In the genomic region with DNA sequence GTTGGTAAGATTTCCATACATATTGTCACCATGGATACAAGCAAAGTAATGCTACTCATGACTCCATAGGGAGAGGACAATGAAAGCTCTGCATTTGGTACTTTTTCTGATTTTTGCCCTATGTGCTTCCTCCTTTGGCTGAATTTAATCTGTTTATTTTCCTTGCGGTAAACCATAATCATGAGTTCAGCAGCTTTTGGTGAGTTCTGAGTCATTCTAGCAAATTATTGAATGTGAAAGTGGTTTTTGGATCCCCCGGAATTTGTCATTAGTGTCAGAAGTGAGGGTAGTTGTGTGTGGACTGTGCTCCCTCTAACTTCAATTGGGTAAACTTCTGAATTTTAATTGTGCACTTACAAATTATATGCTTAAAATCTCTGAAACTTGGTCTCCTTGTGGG, we compare ENCODE assay signal across 23 cellular contexts.
DNase-seq lines count a peak whose midpoint lies in the region; ATAC-seq, FAIRE-seq and TF ChIP-seq lines count a peak whose summit lies in the region.
"Had no signal": no experiment of that assay in that cellular context is flagged by ENCODE, and none has a peak within 500 bp of the region (broad histone marks: within the 10 kb centered on the region; RNA-seq: fewer than 3 reads in every experiment).

No MANE protein-coding gene starts in this region.

- H3K79me2 ChIP-seq in smooth muscle cell (ENCODE audit: low read depth): no peaks in the 10 kb centered on the region
- H3K79me2 ChIP-seq: hepatocyte had no signal

- no peaks in the 10 kb centered on the region for H3K36me3 ChIP-seq in Caco-2 (ENCODE audit: control insufficient read depth, insufficient read depth, low read length)
- H3K36me3 ChIP-seq in smooth muscle cell (ENCODE audit: low read depth): no peaks in the 10 kb centered on the region
- H3K36me3 ChIP-seq: colonic mucosa, SJCRH30 had no signal

- FAIRE-seq in RCC 7860 (lab: Jason Lieb, UNC): peak; percentile 83
- FAIRE-seq: endometrium, GM12891, kidney had no signal

- H3K4me1 ChIP-seq in Caco-2 (no peaks in the 10 kb centered on the region), smooth muscle cell (ENCODE audit: low read depth) (no peaks in the 10 kb centered on the region)
- H3K4me1 ChIP-seq: colonic mucosa, SJCRH30 had no signal

- H4K20me1 ChIP-seq in smooth muscle cell (ENCODE audit: low read depth): no peaks in the 10 kb centered on the region

- H3K27me3 ChIP-seq in Caco-2 (replicated peaks; ENCODE audit: control insufficient read depth, insufficient read depth, low read length): no peaks in the 10 kb centered on the region
- no peaks in the 10 kb centered on the region for H3K27me3 ChIP-seq in smooth muscle cell (ENCODE audit: low read depth)
- H3K27me3 ChIP-seq: colonic mucosa, hepatocyte, SJCRH30 had no signal

- no TSS peak for BruUV-seq in Caco-2 (replicated peaks; lab: Mats Ljungman, UMichigan)

- intact Hi-C loops in Caco-2 (cut with micrococcal nuclease; ENCODE audit: unreplicated experiment) (no loop called here), natural killer cell (cut with micrococcal nuclease) (no loop called here), Right ventricle myocardium superior (cut with DNase I) (no loop called here)

- H3K27ac Mint-ChIP-seq in Caco-2 (ENCODE audit: unreplicated experiment) (no peak overlapping the region), natural killer cell (no peak overlapping the region)
- H3K27ac Mint-ChIP-seq: nephron had no signal

- H3K4me1 Mint-ChIP-seq in Caco-2 (ENCODE audit: low read depth, unreplicated experiment) (no peaks in the 10 kb centered on the region), natural killer cell (no peaks in the 10 kb centered on the region)
- H3K4me1 Mint-ChIP-seq: nephron had no signal

- H3K9ac ChIP-seq in smooth muscle cell (ENCODE audit: low read depth): no peak overlapping the region

- no peak overlapping the region for H3K27ac ChIP-seq in smooth muscle cell (ENCODE audit: low read depth)
- H3K27ac ChIP-seq: colonic mucosa, hepatocyte, SJCRH30 had no signal

- H3K4me2 ChIP-seq in smooth muscle cell: no peak overlapping the region
- H3K4me2 ChIP-seq: hepatocyte had no signal

- no peak overlapping the region for H3K4me3 Mint-ChIP-seq in Caco-2 (ENCODE audit: unreplicated experiment)
- H3K4me3 Mint-ChIP-seq in natural killer cell: no peak overlapping the region
- H3K4me3 Mint-ChIP-seq: nephron had no signal

- TF ChIP-seq CTCF in Caco-2 (IDR thresholded peaks at IDR 0.05; ENCODE audit: insufficient read depth in 1 of 2, low read depth in 1 of 2, low read length in 1 of 2, severe bottlenecking in 1 of 2, unreplicated experiment in 1 of 2): no peak
- TF ChIP-seq CTCF in natural killer cell (IDR thresholded peaks at IDR 0.05): no peak
- no peak for TF ChIP-seq CTCF in smooth muscle cell (IDR thresholded peaks at IDR 0.05; ENCODE audit: borderline replicate concordance, insufficient read depth, poor library complexity, severe bottlenecking)

- no peaks in the 10 kb centered on the region for H3K9me3 ChIP-seq in Caco-2
- no peaks in the 10 kb centered on the region for H3K9me3 ChIP-seq in smooth muscle cell (replicated peaks; ENCODE audit: low read depth)
- H3K9me3 ChIP-seq: colonic mucosa, SJCRH30 had no signal

- H3K27me3 Mint-ChIP-seq in Caco-2 (ENCODE audit: insufficient read depth, unreplicated experiment): no peaks in the 10 kb centered on the region
- H3K27me3 Mint-ChIP-seq in natural killer cell (ENCODE audit: low read depth in 2 of 2): no peaks in the 10 kb centered on the region

- POLR2A ChIA-PET in Caco-2 (lab: Charles Lee): no interaction called here

- H3F3A ChIP-seq in smooth muscle cell (ENCODE audit: low read depth): no peaks in the 10 kb centered on the region

- H3K9me3 Mint-ChIP-seq in Caco-2 (ENCODE audit: unreplicated experiment) (no peaks in the 10 kb centered on the region), natural killer cell (no peaks in the 10 kb centered on the region)

- ATAC-seq in GM18870 (IDR thresholded peaks at IDR 0.05; ENCODE audit: unreplicated experiment): peak; percentile 87
- ATAC-seq in HG02870 (IDR thresholded peaks at IDR 0.05; ENCODE audit: unreplicated experiment): peak; percentile 78
- no peak for ATAC-seq in natural killer cell
- ATAC-seq in Right ventricle myocardium superior (ENCODE audit: poor library complexity): no peak

- H3K4me3 ChIP-seq in Caco-2 (ENCODE audit: low read depth, low read length) (no peak overlapping the region), smooth muscle cell (no peak overlapping the region)
- H3K4me3 ChIP-seq: colonic mucosa, hepatocyte, SJCRH30 had no signal

- CTCF ChIA-PET in Caco-2 (lab: Charles Lee): no interaction called here

- H3K36me3 Mint-ChIP-seq in Caco-2 (ENCODE audit: insufficient read depth, unreplicated experiment): no peaks in the 10 kb centered on the region
- H3K36me3 Mint-ChIP-seq in natural killer cell: no peaks in the 10 kb centered on the region

- WGBS in smooth muscle cell (ENCODE audit: low lambda C conversion rate): 93% methylated on average over 2 of the region's 2 CpGs

- DNase-seq in EH (ENCODE audit: low read depth) (peak; percentile 16), RCC 7860 (ENCODE audit: low spot score) (peak; percentile 46), Caco-2 (no peak), natural killer cell (no peak), smooth muscle cell (lab: John Stamatoyannopoulos, UW; ENCODE audit: unreplicated experiment) (no peak), Right ventricle myocardium superior (no peak)
- DNase-seq: activated CD8-positive, alpha-beta memory T cell treated with anti-CD3 and anti-CD28 coated beads, Interleukin-2, amount 50 U/mL, for 4 hours; activated naive CD4-positive, alpha-beta T cell treated with Interleukin-2 at 50 U/mL for 16 hours; colonic mucosa; GOT3; kidney; MM.1S; NCI-H187; NCI-H510A; SJCRH30; stimulated activated CD4-positive, alpha-beta T cell treated with anti-CD3 and anti-CD28 coated beads, Interleukin-4, amount 100 ng/mL, for 4 hours; stimulated activated CD8-positive, alpha-beta memory T cell treated with anti-CD3 and anti-CD28 coated beads, Interleukin-4, amount 100 ng/mL, for 48 hours had no signal

- H2AFZ ChIP-seq in smooth muscle cell (ENCODE audit: low read depth): no peak overlapping the region
- H2AFZ ChIP-seq: hepatocyte had no signal

Comparison
In these comparisons a context has a peak if more than half of its experiments do, and no peak if none do; other contexts are left out.
1. DNase-seq: peak in EH (single experiment) and RCC 7860 (single experiment); none in Caco-2 (0 of 2), natural killer cell (single experiment), smooth muscle cell (single experiment) and Right ventricle myocardium superior (single experiment).
2. ATAC-seq: peak in GM18870 (single experiment) and HG02870 (single experiment); none in natural killer cell (0 of 3) and Right ventricle myocardium superior (single experiment).